27 cellular contexts compared by ENCODE assay signal in the genomic region with DNA sequence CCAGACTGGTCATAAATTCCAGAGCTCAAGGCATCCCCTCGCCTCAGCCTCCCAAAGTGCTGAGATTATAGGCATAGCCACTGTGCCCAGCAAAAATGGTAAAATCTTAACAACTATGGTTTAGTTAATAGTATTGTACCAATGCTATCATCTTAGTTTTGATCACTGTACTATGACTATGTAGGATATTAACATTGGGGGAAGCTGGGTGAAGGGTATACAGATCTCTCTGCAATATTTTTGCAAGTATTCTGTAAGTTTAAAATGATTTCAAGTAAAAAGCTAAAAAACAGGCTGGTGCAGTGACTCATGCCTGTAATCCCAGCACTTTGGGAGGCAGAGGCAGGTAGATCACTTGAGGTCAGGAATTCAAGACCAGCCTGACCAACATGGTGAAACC.
"Had no signal": no experiment of that assay in that cellular context is flagged by ENCODE, and none has a peak within 500 bp of the region (broad histone marks: within the 10 kb centered on the region; RNA-seq: fewer than 3 reads in every experiment).

No MANE protein-coding gene starts in this region.

- ATAC-seq: stimulated activated effector memory CD8-positive, alpha-beta T cell treated with anti-CD3 and anti-CD28 coated beads, Interleukin-12 subunit alpha, Interleukin-12 subunit beta, amount 100 ng/mL, for 72 hours; stimulated activated memory B cell treated with anti-CD40 and anti-IgM and Interleukin-4, amounts not matched to agents 10 μg/mL and 1 μg/mL and 100 μg/mL, for 72 hours; stimulated activated naive CD8-positive, alpha-beta T cell treated with anti-CD3 and anti-CD28 coated beads, Interleukin-15, amount 100 ng/mL, for 72 hours; stimulated activated naive CD8-positive, alpha-beta T cell treated with anti-CD3 and anti-CD28 coated beads, Interleukin-15, Interleukin-2, amounts not matched to agents 100 U/mL and 50 U/mL, for 24 hours; upper lobe of right lung had no signal

- H3K36me3 ChIP-seq: stomach, suprapubic skin, thoracic aorta, thyroid gland, tibial artery, tibial nerve, transverse colon, upper lobe of left lung, upper lobe of right lung, uterus, vagina had no signal

- DNase-seq: stimulated activated CD4-positive, alpha-beta T cell treated with anti-CD3 and anti-CD28 coated beads, Interleukin-2, amount 100 ng/mL, for 48 hours; stimulated activated CD4-positive, alpha-beta T cell treated with anti-CD3 and anti-CD28 coated beads, Interleukin-4, amount 100 ng/mL, for 1 hour; stimulated activated CD4-positive, alpha-beta T cell treated with anti-CD3 and anti-CD28 coated beads, Interleukin-4, amount 100 ng/mL, for 24 hours; stimulated activated CD4-positive, alpha-beta T cell treated with anti-CD3 and anti-CD28 coated beads, Interleukin-4, amount 100 ng/mL, for 4 hours; stimulated activated CD8-positive, alpha-beta memory T cell treated with anti-CD3 and anti-CD28 coated beads, Interleukin-4, amount 100 ng/mL, for 48 hours; stimulated activated naive CD4-positive, alpha-beta T cell; stimulated activated naive CD4-positive, alpha-beta T cell treated with Interleukin-2 at 50 U/mL for 16 hours; stimulated activated naive CD8-positive, alpha-beta T cell treated with anti-CD3 and anti-CD28 coated beads, Interleukin-15, amount 100 ng/mL, for 72 hours; stimulated activated naive CD8-positive, alpha-beta T cell treated with anti-CD3 and anti-CD28 coated beads, Interleukin-15, Interleukin-2, amounts not matched to agents 100 U/mL and 50 U/mL, for 24 hours; stomach; substantia nigra; testis; thyroid gland; tibial artery; transverse colon; trophoblast cell; upper lobe of left lung; upper lobe of right lung; uterus had no signal

- H3K27me3 Mint-ChIP-seq: stimulated activated memory B cell treated with anti-CD40 and anti-IgM and Interleukin-4, amounts not matched to agents 10 μg/mL and 1 μg/mL and 100 μg/mL, for 72 hours; stimulated activated naive CD8-positive, alpha-beta T cell treated with anti-CD3 and anti-CD28 coated beads, Interleukin-15, amount 100 ng/mL, for 72 hours; stimulated activated naive CD8-positive, alpha-beta T cell treated with anti-CD3 and anti-CD28 coated beads, Interleukin-15, Interleukin-2, amounts not matched to agents 100 ng/mL and 50 ng/mL, for 24 hours; type B pancreatic cell had no signal

- H3K4me3 ChIP-seq: stomach, suprapubic skin, testis, thoracic aorta, thyroid gland, tibial artery, tibial nerve, transverse colon, upper lobe of left lung, upper lobe of right lung, uterus, vagina had no signal

- H3K27ac Mint-ChIP-seq: stimulated activated effector memory CD8-positive, alpha-beta T cell treated with anti-CD3 and anti-CD28 coated beads, Interleukin-12 subunit alpha, Interleukin-12 subunit beta, amount 100 ng/mL, for 72 hours; stimulated activated memory B cell treated with anti-CD40 and anti-IgM and Interleukin-4, amounts not matched to agents 10 μg/mL and 1 μg/mL and 100 μg/mL, for 72 hours; stimulated activated naive CD8-positive, alpha-beta T cell treated with anti-CD3 and anti-CD28 coated beads, Interleukin-15, amount 100 ng/mL, for 72 hours; stimulated activated naive CD8-positive, alpha-beta T cell treated with anti-CD3 and anti-CD28 coated beads, Interleukin-15, Interleukin-2, amounts not matched to agents 100 ng/mL and 50 ng/mL, for 24 hours; type B pancreatic cell had no signal

- H3K4me1 ChIP-seq: stomach, suprapubic skin, testis, thyroid gland, tibial artery, tibial nerve, transverse colon, upper lobe of left lung, upper lobe of right lung, uterus, vagina had no signal

- H3K9me3 ChIP-seq: stomach, suprapubic skin, testis, thoracic aorta, thyroid gland, tibial artery, transverse colon, upper lobe of left lung, upper lobe of right lung, uterus, vagina had no signal

- H3K36me3 Mint-ChIP-seq: stimulated activated effector memory CD8-positive, alpha-beta T cell treated with anti-CD3 and anti-CD28 coated beads, Interleukin-12 subunit alpha, Interleukin-12 subunit beta, amount 100 ng/mL, for 72 hours had no signal

- H3K9me3 Mint-ChIP-seq: stimulated activated effector memory CD8-positive, alpha-beta T cell treated with anti-CD3 and anti-CD28 coated beads, Interleukin-12 subunit alpha, Interleukin-12 subunit beta, amount 100 ng/mL, for 72 hours; stimulated activated memory B cell treated with anti-CD40 and anti-IgM and Interleukin-4, amounts not matched to agents 10 μg/mL and 1 μg/mL and 100 μg/mL, for 72 hours; stimulated activated naive CD8-positive, alpha-beta T cell treated with anti-CD3 and anti-CD28 coated beads, Interleukin-15, amount 100 ng/mL, for 72 hours; stimulated activated naive CD8-positive, alpha-beta T cell treated with anti-CD3 and anti-CD28 coated beads, Interleukin-15, Interleukin-2, amounts not matched to agents 100 ng/mL and 50 ng/mL, for 24 hours had no signal

- H3K4me1 Mint-ChIP-seq: stimulated activated naive CD8-positive, alpha-beta T cell treated with anti-CD3 and anti-CD28 coated beads, Interleukin-15, amount 100 ng/mL, for 72 hours had no signal

- H3K27ac ChIP-seq: stomach, suprapubic skin, testis, thoracic aorta, thyroid gland, tibial artery, tibial nerve, transverse colon, upper lobe of left lung, upper lobe of right lung, uterus, vagina had no signal

- H3K4me3 Mint-ChIP-seq: stimulated activated effector memory CD8-positive, alpha-beta T cell treated with anti-CD3 and anti-CD28 coated beads, Interleukin-12 subunit alpha, Interleukin-12 subunit beta, amount 100 ng/mL, for 72 hours; stimulated activated memory B cell treated with anti-CD40 and anti-IgM and Interleukin-4, amounts not matched to agents 10 μg/mL and 1 μg/mL and 100 μg/mL, for 72 hours; stimulated activated naive CD8-positive, alpha-beta T cell treated with anti-CD3 and anti-CD28 coated beads, Interleukin-15, amount 100 ng/mL, for 72 hours; stimulated activated naive CD8-positive, alpha-beta T cell treated with anti-CD3 and anti-CD28 coated beads, Interleukin-15, Interleukin-2, amounts not matched to agents 100 ng/mL and 50 ng/mL, for 24 hours; type B pancreatic cell had no signal
